In the genomic region with DNA sequence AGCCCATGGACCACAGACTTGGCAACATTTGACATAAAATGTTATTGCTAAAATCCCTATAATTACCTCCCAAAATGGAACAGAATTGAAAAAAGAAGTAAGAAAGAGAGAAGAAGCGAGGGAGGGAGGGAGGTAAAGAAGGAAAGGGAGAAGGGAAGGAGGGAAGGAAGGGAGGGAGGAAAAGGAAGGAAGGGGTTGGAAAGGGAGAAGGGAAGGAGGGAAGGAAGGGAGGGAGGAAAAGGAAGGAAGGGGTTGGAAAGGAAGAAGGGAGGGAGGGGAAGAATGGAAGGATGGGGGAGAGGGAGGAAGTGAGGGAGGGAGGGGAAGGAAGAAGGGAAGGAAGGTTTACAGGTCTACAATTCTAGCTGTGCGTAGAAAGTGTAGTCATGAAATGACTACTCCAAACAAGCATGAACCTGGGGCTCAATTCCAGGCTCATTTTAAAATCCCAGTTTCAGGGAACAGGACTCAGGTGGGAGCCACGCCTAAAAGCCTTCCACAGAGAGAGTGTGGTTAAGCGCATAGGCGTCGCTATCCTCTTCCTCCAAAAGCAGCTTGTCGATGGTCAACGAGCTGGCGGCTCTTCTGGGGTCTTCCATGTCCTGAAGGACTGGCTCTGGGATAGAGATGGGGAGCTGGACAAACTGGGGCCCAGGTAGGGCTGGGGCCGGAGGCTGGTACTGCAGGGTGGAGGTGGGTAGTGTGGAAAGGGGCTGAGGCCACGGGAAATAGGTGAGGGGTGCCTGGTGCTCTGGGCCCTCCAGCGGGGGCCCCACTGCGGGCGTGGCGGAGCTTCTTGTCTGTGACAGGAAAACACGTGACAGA, we compare ENCODE assay signal across 2 cellular contexts.
TF ChIP-seq lines count a peak whose summit lies in the region.

No MANE protein-coding gene starts in this region.

TF ChIP-seq in HEK293, 187 proteins besides CTCF, POLR2A, EP300 and RAD21:
- TF ChIP-seq ZNF366 (tag by site-specific recombination; conservative IDR thresholded peaks at IDR 0.05) (peak; percentile 40), ZNF548 (tag by site-specific recombination; IDR thresholded peaks at IDR 0.05) (no peak)

TF ChIP-seq in H1, 55 proteins besides CTCF, POLR2A, EP300 and RAD21:
- TF ChIP-seq SAP30 (IDR thresholded peaks at IDR 0.05; ENCODE audit: insufficient read depth, insufficient replicate concordance, low read length): no peak
- TF ChIP-seq, protein P1, sequence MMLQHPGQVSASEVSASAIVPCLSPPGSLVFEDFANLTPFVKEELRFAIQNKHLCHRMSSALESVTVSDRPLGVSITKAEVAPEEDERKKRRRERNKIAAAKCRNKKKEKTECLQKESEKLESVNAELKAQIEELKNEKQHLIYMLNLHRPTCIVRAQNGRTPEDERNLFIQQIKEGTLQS (IDR thresholded peaks at IDR 0.05; ENCODE audit: insufficient read depth, low read depth, low read length): no peak
- TF ChIP-seq KDM5A (IDR thresholded peaks at IDR 0.05; ENCODE audit: low read length): no peak
- TF ChIP-seq, protein P2, sequence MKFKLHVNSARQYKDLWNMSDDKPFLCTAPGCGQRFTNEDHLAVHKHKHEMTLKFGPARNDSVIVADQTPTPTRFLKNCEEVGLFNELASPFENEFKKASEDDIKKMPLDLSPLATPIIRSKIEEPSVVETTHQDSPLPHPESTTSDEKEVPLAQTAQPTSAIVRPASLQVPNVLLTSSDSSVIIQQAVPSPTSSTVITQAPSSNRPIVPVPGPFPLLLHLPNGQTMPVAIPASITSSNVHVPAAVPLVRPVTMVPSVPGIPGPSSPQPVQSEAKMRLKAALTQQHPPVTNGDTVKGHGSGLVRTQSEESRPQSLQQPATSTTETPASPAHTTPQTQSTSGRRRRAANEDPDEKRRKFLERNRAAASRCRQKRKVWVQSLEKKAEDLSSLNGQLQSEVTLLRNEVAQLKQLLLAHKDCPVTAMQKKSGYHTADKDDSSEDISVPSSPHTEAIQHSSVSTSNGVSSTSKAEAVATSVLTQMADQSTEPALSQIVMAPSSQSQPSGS (IDR thresholded peaks at IDR 0.05; ENCODE audit: low read length): no peak
- no peak for TF ChIP-seq TEAD4 (IDR thresholded peaks at IDR 0.05; ENCODE audit: low read depth, low read length)
- TF ChIP-seq, protein P3, sequence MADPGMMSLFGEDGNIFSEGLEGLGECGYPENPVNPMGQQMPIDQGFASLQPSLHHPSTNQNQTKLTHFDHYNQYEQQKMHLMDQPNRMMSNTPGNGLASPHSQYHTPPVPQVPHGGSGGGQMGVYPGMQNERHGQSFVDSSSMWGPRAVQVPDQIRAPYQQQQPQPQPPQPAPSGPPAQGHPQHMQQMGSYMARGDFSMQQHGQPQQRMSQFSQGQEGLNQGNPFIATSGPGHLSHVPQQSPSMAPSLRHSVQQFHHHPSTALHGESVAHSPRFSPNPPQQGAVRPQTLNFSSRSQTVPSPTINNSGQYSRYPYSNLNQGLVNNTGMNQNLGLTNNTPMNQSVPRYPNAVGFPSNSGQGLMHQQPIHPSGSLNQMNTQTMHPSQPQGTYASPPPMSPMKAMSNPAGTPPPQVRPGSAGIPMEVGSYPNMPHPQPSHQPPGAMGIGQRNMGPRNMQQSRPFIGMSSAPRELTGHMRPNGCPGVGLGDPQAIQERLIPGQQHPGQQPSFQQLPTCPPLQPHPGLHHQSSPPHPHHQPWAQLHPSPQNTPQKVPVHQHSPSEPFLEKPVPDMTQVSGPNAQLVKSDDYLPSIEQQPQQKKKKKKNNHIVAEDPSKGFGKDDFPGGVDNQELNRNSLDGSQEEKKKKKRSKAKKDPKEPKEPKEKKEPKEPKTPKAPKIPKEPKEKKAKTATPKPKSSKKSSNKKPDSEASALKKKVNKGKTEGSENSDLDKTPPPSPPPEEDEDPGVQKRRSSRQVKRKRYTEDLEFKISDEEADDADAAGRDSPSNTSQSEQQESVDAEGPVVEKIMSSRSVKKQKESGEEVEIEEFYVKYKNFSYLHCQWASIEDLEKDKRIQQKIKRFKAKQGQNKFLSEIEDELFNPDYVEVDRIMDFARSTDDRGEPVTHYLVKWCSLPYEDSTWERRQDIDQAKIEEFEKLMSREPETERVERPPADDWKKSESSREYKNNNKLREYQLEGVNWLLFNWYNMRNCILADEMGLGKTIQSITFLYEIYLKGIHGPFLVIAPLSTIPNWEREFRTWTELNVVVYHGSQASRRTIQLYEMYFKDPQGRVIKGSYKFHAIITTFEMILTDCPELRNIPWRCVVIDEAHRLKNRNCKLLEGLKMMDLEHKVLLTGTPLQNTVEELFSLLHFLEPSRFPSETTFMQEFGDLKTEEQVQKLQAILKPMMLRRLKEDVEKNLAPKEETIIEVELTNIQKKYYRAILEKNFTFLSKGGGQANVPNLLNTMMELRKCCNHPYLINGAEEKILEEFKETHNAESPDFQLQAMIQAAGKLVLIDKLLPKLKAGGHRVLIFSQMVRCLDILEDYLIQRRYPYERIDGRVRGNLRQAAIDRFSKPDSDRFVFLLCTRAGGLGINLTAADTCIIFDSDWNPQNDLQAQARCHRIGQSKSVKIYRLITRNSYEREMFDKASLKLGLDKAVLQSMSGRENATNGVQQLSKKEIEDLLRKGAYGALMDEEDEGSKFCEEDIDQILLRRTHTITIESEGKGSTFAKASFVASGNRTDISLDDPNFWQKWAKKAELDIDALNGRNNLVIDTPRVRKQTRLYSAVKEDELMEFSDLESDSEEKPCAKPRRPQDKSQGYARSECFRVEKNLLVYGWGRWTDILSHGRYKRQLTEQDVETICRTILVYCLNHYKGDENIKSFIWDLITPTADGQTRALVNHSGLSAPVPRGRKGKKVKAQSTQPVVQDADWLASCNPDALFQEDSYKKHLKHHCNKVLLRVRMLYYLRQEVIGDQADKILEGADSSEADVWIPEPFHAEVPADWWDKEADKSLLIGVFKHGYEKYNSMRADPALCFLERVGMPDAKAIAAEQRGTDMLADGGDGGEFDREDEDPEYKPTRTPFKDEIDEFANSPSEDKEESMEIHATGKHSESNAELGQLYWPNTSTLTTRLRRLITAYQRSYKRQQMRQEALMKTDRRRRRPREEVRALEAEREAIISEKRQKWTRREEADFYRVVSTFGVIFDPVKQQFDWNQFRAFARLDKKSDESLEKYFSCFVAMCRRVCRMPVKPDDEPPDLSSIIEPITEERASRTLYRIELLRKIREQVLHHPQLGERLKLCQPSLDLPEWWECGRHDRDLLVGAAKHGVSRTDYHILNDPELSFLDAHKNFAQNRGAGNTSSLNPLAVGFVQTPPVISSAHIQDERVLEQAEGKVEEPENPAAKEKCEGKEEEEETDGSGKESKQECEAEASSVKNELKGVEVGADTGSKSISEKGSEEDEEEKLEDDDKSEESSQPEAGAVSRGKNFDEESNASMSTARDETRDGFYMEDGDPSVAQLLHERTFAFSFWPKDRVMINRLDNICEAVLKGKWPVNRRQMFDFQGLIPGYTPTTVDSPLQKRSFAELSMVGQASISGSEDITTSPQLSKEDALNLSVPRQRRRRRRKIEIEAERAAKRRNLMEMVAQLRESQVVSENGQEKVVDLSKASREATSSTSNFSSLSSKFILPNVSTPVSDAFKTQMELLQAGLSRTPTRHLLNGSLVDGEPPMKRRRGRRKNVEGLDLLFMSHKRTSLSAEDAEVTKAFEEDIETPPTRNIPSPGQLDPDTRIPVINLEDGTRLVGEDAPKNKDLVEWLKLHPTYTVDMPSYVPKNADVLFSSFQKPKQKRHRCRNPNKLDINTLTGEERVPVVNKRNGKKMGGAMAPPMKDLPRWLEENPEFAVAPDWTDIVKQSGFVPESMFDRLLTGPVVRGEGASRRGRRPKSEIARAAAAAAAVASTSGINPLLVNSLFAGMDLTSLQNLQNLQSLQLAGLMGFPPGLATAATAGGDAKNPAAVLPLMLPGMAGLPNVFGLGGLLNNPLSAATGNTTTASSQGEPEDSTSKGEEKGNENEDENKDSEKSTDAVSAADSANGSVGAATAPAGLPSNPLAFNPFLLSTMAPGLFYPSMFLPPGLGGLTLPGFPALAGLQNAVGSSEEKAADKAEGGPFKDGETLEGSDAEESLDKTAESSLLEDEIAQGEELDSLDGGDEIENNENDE (IDR thresholded peaks at IDR 0.05; ENCODE audit: insufficient replicate concordance, low read length): no peak
- no peak for TF ChIP-seq SUZ12 (IDR thresholded peaks at IDR 0.05; ENCODE audit: low read length)
- TF ChIP-seq YY1 (IDR thresholded peaks at IDR 0.05; ENCODE audit: low read depth, low read length): no peak
- TF ChIP-seq HDAC6 (IDR thresholded peaks at IDR 0.05; ENCODE audit: low read depth, low read length): no peak
- TF ChIP-seq POU5F1 (IDR thresholded peaks at IDR 0.05; ENCODE audit: low read depth, low read length): no peak
- no peak for TF ChIP-seq CBX8 (IDR thresholded peaks at IDR 0.05; ENCODE audit: borderline replicate concordance, low read depth, low read length)
- TF ChIP-seq TAF7 (optimal IDR thresholded peaks at IDR 0.05; ENCODE audit: borderline replicate concordance, low read depth, low read length): no peak
- no peak for TF ChIP-seq ASH2L (IDR thresholded peaks at IDR 0.05; ENCODE audit: low read length)
- TF ChIP-seq CREB1 (IDR thresholded peaks at IDR 0.05): no peak
- TF ChIP-seq TCF12 (IDR thresholded peaks at IDR 0.05; ENCODE audit: low read depth, low read length): no peak
- TF ChIP-seq, protein P4, sequence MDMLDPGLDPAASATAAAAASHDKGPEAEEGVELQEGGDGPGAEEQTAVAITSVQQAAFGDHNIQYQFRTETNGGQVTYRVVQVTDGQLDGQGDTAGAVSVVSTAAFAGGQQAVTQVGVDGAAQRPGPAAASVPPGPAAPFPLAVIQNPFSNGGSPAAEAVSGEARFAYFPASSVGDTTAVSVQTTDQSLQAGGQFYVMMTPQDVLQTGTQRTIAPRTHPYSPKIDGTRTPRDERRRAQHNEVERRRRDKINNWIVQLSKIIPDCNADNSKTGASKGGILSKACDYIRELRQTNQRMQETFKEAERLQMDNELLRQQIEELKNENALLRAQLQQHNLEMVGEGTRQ (IDR thresholded peaks at IDR 0.05; ENCODE audit: low read length): no peak
- no peak for TF ChIP-seq JUN (IDR thresholded peaks at IDR 0.05; ENCODE audit: low read depth, low read length)
- TF ChIP-seq HDAC2 (IDR thresholded peaks at IDR 0.05; ENCODE audit: borderline replicate concordance in 1 of 2, low read depth in 2 of 2, low read length in 2 of 2): no peak
- no peak for TF ChIP-seq KDM1A (IDR thresholded peaks at IDR 0.05; ENCODE audit: borderline replicate concordance, low read length)
TF ChIP-seq in H1: peak in this region for 0.
